Comparison of ENCODE assay signal across 12 cellular contexts in the genomic region with DNA sequence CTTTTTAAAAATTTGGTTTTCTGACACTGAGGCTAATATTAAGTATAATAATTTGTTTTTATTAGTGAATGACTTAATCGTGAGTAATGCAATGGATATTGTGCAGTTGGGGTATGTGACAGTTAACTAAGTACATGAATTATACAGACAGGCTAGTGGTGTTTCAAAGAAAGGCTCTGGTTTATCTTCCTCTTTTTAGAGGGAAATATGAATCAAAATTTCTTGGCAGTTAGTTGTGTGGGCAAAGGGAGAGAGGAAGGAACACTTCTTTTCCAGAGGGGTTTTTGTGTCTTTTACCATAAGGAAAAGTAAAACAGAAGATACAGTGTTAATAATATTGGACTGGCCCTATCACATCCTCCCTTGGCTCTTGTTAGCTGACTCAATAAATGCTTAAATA. TPM values are rescaled to one million over a fixed set of nuclear protein-coding genes. Genes with fewer than 3 reads are reported as not detected.
DNase-seq lines count a peak whose midpoint lies in the region; ATAC-seq and TF ChIP-seq lines count a peak whose summit lies in the region.
"Had no signal": no experiment of that assay in that cellular context is flagged by ENCODE, and none has a peak within 500 bp of the region (broad histone marks: within the 10 kb centered on the region; RNA-seq: fewer than 3 reads in every experiment).

No MANE protein-coding gene starts in this region.

- H3K27ac ChIP-seq in neutrophil = peak overlapping the region; percentile 52
- H3K27ac ChIP-seq: right atrium auricular region, SJSA1 had no signal

- H3K36me3 ChIP-seq in neutrophil (no peaks in the 10 kb centered on the region), MG63 (peaks cover 10% of the 10 kb centered on the region)
- H3K36me3 ChIP-seq: right atrium auricular region had no signal

- H3K4me3 Mint-ChIP-seq in activated CD8-positive, alpha-beta memory T cell treated with anti-CD3 and anti-CD28 coated beads, Interleukin-2, amount 10 ng/mL, durations not matched to agents 7 days and 5 days = peak overlapping the region; percentile 32
- peak overlapping the region; percentile 90 to 99 (median 97) for H3K4me3 Mint-ChIP-seq in brain

- H3K4me3 ChIP-seq in neutrophil (ENCODE audit: low read depth in 1 of 2, low read length in 1 of 2) (no peak overlapping the region), MG63 (no peak overlapping the region)
- H3K4me3 ChIP-seq: right atrium auricular region, SJSA1 had no signal

- peaks cover 37% of the 10 kb centered on the region for H3K36me3 Mint-ChIP-seq in activated CD8-positive, alpha-beta memory T cell treated with anti-CD3 and anti-CD28 coated beads, Interleukin-2, amount 10 ng/mL, durations not matched to agents 7 days and 5 days
- H3K36me3 Mint-ChIP-seq in brain = peaks cover 41% of the 10 kb centered on the region

- peaks cover 46 to 55% of the 10 kb centered on the region in 2 experiments for H3K4me1 ChIP-seq in neutrophil (ENCODE audit: control insufficient read depth in 1 of 2, insufficient read depth in 1 of 2, low read depth in 1 of 2, low read length in 1 of 2)
- H3K4me1 ChIP-seq: SJSA1 had no signal

- TF ChIP-seq CTCF in brain (conservative IDR thresholded peaks at IDR 0.05) (no peak), neutrophil (IDR thresholded peaks at IDR 0.05) (no peak)

- no peak overlapping the region for H3K27ac Mint-ChIP-seq in activated CD8-positive, alpha-beta memory T cell treated with anti-CD3 and anti-CD28 coated beads, Interleukin-2, amount 10 ng/mL, durations not matched to agents 7 days and 5 days
- H3K27ac Mint-ChIP-seq in brain = peak overlapping the region in 3 of 5 experiments; percentile 0 to 99 (median 72)

- no peaks in the 10 kb centered on the region for H3K9me3 ChIP-seq in neutrophil
- no peaks in the 10 kb centered on the region for H3K9me3 ChIP-seq in MG63
- H3K9me3 ChIP-seq: right atrium auricular region, SJSA1 had no signal

- no peaks in the 10 kb centered on the region for H3K27me3 Mint-ChIP-seq in activated CD8-positive, alpha-beta memory T cell treated with anti-CD3 and anti-CD28 coated beads, Interleukin-2, amount 10 ng/mL, durations not matched to agents 7 days and 5 days
- H3K27me3 Mint-ChIP-seq in brain = peaks cover 4% of the 10 kb centered on the region
- H3K27me3 Mint-ChIP-seq: effector memory CD8-positive, alpha-beta T cell had no signal

- ATAC-seq in activated CD8-positive, alpha-beta memory T cell treated with anti-CD3 and anti-CD28 coated beads, Interleukin-2, amount 10 ng/mL, durations not matched to agents 7 days and 5 days = no peak
- ATAC-seq in HG03097 (IDR thresholded peaks at IDR 0.05; ENCODE audit: low FRiP score, unreplicated experiment) (no peak), HG03354 (IDR thresholded peaks at IDR 0.05; ENCODE audit: poor library complexity, severe bottlenecking, unreplicated experiment) (no peak)
- ATAC-seq: effector memory CD8-positive, alpha-beta T cell had no signal

- no peaks in the 10 kb centered on the region for H3K9me3 Mint-ChIP-seq in activated CD8-positive, alpha-beta memory T cell treated with anti-CD3 and anti-CD28 coated beads, Interleukin-2, amount 10 ng/mL, durations not matched to agents 7 days and 5 days (ENCODE audit: low read depth)
- H3K9me3 Mint-ChIP-seq in brain = peaks cover 0 to 9% (median 0%) of the 10 kb centered on the region in 5 experiments
- H3K9me3 Mint-ChIP-seq: effector memory CD8-positive, alpha-beta T cell had no signal

- DNase-seq in activated CD8-positive, alpha-beta memory T cell treated with anti-CD3 and anti-CD28 coated beads, Interleukin-2, amount 10 ng/mL, durations not matched to agents 7 days and 5 days = no peak
- DNase-seq in activated CD8-positive, alpha-beta memory T cell treated with anti-CD3 and anti-CD28 coated beads, Interleukin-2, amount 50 U/mL, for 48 hours = no peak
- DNase-seq in NOMO-1 (lab: John Stamatoyannopoulos, UW; ENCODE audit: unreplicated experiment in 2 of 2) = peak; percentile 40 to 73
- DNase-seq in MG63 = no peak
- DNase-seq: effector memory CD8-positive, alpha-beta T cell; NCI-H2029 had no signal

- H3K27me3 ChIP-seq in neutrophil = no peaks in the 10 kb centered on the region
- H3K27me3 ChIP-seq in MG63 = no peaks in the 10 kb centered on the region
- H3K27me3 ChIP-seq: right atrium auricular region, SJSA1 had no signal

- CTCF ChIA-PET in activated CD8-positive, alpha-beta memory T cell treated with anti-CD3 and anti-CD28 coated beads, Interleukin-2, amount 10 ng/mL, durations not matched to agents 7 days and 5 days (lab: Charles Lee) = no interaction called here

- H3K4me1 Mint-ChIP-seq in activated CD8-positive, alpha-beta memory T cell treated with anti-CD3 and anti-CD28 coated beads, Interleukin-2, amount 10 ng/mL, durations not matched to agents 7 days and 5 days = peaks cover 38% of the 10 kb centered on the region
- H3K4me1 Mint-ChIP-seq in brain = peaks cover 55% of the 10 kb centered on the region

RNA-seq across cellular contexts. Expression of a gene that starts 2.7 kb away (rescaled TPM):
- 10 to 100 TPM; 18.5 to 22.0 TPM for total RNA-seq in activated CD8-positive, alpha-beta memory T cell treated with anti-CD3 and anti-CD28 coated beads, Interleukin-2, amount 10 ng/mL, durations not matched to agents 7 days and 5 days
- 2.2 TPM for polyA plus RNA-seq in brain (ENCODE audit: insufficient read depth, low read depth, low replicate concordance)
- 3.1 and 6.7 TPM in 2 replicates for total RNA-seq in MG63 (2014; rRNA removed; shearing (Covaris generic); ENCODE audit: low replicate concordance)

RNA-seq across cellular contexts. Expression of a gene that starts 2.9 kb away (rescaled TPM):
- 10 to 100 TPM; 96.1 to 98.9 TPM for total RNA-seq in activated CD8-positive, alpha-beta memory T cell treated with anti-CD3 and anti-CD28 coated beads, Interleukin-2, amount 10 ng/mL, durations not matched to agents 7 days and 5 days
- polyA plus RNA-seq in brain (ENCODE audit: insufficient read depth, low read depth, low replicate concordance) = 36.3 TPM
- total RNA-seq in MG63 (2014; rRNA removed; shearing (Covaris generic); ENCODE audit: low replicate concordance) = 4.7 and 4.8 TPM in 2 replicates

Comparison
In these comparisons a context has a peak if more than half of its experiments do, and no peak if none do; other contexts are left out.
1. DNase-seq: peak in NOMO-1 (2 of 2); none in activated CD8-positive, alpha-beta memory T cell treated with anti-CD3 and anti-CD28 coated beads, Interleukin-2, amount 10 ng/mL, durations not matched to agents 7 days and 5 days (single experiment), activated CD8-positive, alpha-beta memory T cell treated with anti-CD3 and anti-CD28 coated beads, Interleukin-2, amount 50 U/mL, for 48 hours (single experiment) and MG63 (single experiment).
2. RNA of a gene that starts 2.9 kb away (total RNA-seq): 96.1 to 98.9 TPM in activated CD8-positive, alpha-beta memory T cell treated with anti-CD3 and anti-CD28 coated beads, Interleukin-2, amount 10 ng/mL, durations not matched to agents 7 days and 5 days; 4.7 to 4.8 TPM in MG63; every median in the first group is over 10 times any median in the second.